ENCODE assay signal across 10 cellular contexts in the genomic region with DNA sequence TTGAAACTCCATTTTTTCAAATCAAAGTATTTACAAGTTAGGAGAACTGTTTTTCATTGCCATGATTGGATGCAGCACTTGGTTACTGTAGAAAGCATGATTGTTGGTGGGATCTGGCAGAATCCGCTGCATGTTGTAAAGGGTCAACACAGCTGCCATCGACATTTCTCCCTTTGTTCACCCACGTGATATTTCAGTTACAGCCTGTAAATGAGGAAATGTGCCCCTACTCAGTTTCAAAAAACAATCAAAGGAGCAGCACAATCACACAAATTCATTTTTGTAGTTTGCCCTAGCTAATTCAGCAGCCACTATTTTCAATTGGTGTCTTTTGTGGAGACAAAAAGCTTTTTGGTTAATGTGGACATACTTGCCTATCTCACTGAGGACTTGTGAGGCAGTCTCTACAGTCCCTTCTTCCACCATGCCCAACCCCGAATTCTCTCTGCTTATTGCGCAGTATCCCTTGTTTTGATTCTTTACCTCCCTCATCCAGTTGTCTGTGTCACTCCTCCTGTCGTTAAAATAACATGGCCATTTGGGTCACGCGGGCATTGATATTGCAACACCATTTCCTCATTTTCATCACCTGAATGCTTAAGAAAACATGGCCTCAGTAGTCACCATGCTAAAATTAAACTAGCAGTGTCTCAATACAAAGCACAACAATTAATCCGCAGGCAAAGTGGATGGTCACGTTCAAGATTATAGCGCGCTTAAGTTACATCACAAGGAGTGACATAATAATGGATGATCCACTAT. TPM values are rescaled to one million over a fixed set of nuclear protein-coding genes. Genes with fewer than 3 reads are reported as not detected.
DNase-seq lines count a peak whose midpoint lies in the region; ATAC-seq and TF ChIP-seq lines count a peak whose summit lies in the region.
"Had no signal": no experiment of that assay in that cellular context is flagged by ENCODE, and none has a peak within 500 bp of the region (broad histone marks: within the 10 kb centered on the region; RNA-seq: fewer than 3 reads in every experiment).

No MANE protein-coding gene starts in this region.

- BruUV-seq in IMR-90 (replicated peaks; lab: Mats Ljungman, UMichigan) = no TSS peak

- H2AFZ ChIP-seq in IMR-90 (replicated peaks; ENCODE audit: low read length, poor library complexity) = peak overlapping the region; percentile 8

- H3K4me1 Mint-ChIP-seq in T-helper 17 cell = peaks cover 25% of the 10 kb centered on the region
- H3K4me1 Mint-ChIP-seq in memory B cell = peaks cover 31% of the 10 kb centered on the region

- peak overlapping the region; percentile 16; the same call in 1 of the 2 replicates for H3K23ac ChIP-seq in IMR-90 (ENCODE audit: low read depth, low read length)

- H3K4me1 ChIP-seq in IMR-90 (ENCODE audit: control insufficient read depth, insufficient read depth, low read length) = peaks cover 22% of the 10 kb centered on the region
- peaks cover 7% of the 10 kb centered on the region for H3K4me1 ChIP-seq in ovary (ENCODE audit: insufficient read depth)

- H3K18ac ChIP-seq in IMR-90 (ENCODE audit: low read depth, low read length) = peak overlapping the region; percentile 68; the same call in 1 of the 2 replicates

- intact Hi-C loops in IMR-90 (cut with micrococcal nuclease) (no loop called here), ovary (cut with DNase I) (no loop called here)

- no peak for TF ChIP-seq POLR2A in IMR-90 (IDR thresholded peaks at IDR 0.05; ENCODE audit: low read depth, low read length)
- TF ChIP-seq POLR2A in ovary (IDR thresholded peaks at IDR 0.05) = no peak

- H3K79me1 ChIP-seq in IMR-90 (ENCODE audit: low read depth in 1 of 2, low read length in 2 of 2) = peaks cover 0 to 10% of the 10 kb centered on the region in 2 experiments; a peak in 1 of 4 replicates

- no peak overlapping the region for H3K9ac ChIP-seq in IMR-90 (ENCODE audit: low read depth, low read length)

- peak overlapping the region; percentile 94; the same call in 1 of the 3 replicates for H2BK15ac ChIP-seq in IMR-90 (ENCODE audit: low read depth, low read length)

- H3K4me3 ChIP-seq in IMR-90 (ENCODE audit: insufficient read depth, low read depth, low read length) (no peak overlapping the region), ovary (no peak overlapping the region)

- in situ Hi-C loops in IMR-90 (cut with MboI; ENCODE audit: low sequenced_read_pairs) = no loop called here

- TF ChIP-seq CTCF in IMR-90 (conservative IDR thresholded peaks at IDR 0.05; ENCODE audit: low read depth, low read length) (no peak), ovary (IDR thresholded peaks at IDR 0.05) (no peak)

- ATAC-seq in IMR-90 (ENCODE audit: low read depth) (no peak), T-helper 17 cell (no peak), memory B cell (ENCODE audit: low read depth) (no peak)
- ATAC-seq in activated CD4-positive, CD25-positive, alpha-beta regulatory T cell treated with anti-CD3 and anti-CD28 coated beads, Interleukin-2, amount 50 U/mL, for 24 hours = no peak
- ATAC-seq: HCT116 had no signal

- H3K9me1 ChIP-seq in IMR-90 (ENCODE audit: insufficient read depth, low read length) = peaks cover 30% of the 10 kb centered on the region

- H3K9me3 ChIP-seq in IMR-90 (ENCODE audit: control insufficient read depth, insufficient read depth, low read length) = no peaks in the 10 kb centered on the region
- no peaks in the 10 kb centered on the region for H3K9me3 ChIP-seq in T-helper 17 cell (ENCODE audit: control insufficient read depth, low read length, poor library complexity, severe bottlenecking)
- H3K9me3 ChIP-seq in ovary = no peaks in the 10 kb centered on the region

- dilution Hi-C loops in IMR-90 (cut with HindIII; ENCODE audit: low sequenced_read_pairs, unreplicated experiment) = no loop called here

- H3K27me3 ChIP-seq in IMR-90 (ENCODE audit: control insufficient read depth, insufficient read depth, low read length) = no peaks in the 10 kb centered on the region
- no peaks in the 10 kb centered on the region for H3K27me3 ChIP-seq in ovary

- DNase-seq in AML-193 (lab: John Stamatoyannopoulos, UW) = peak; percentile 41 to 59
- DNase-seq in IMR-90 = no peak
- no peak for DNase-seq in T-helper 17 cell
- DNase-seq in memory B cell (ENCODE audit: low spot score in 2 of 2) = no peak
- no peak for DNase-seq in NCI-H1436 (lab: John Stamatoyannopoulos, UW)
- no peak for DNase-seq in NCI-H526 treated with DMSO at 0.1 percent for 48 hours (lab: John Stamatoyannopoulos, UW)
- DNase-seq in ovary = no peak
- DNase-seq: NCI-H510A had no signal

- no peak for TF ChIP-seq RAD21 in IMR-90 (IDR thresholded peaks at IDR 0.05; ENCODE audit: low read length)

- H2BK20ac ChIP-seq in IMR-90 (ENCODE audit: low read depth, low read length) = peak overlapping the region; percentile 86

- H3K27ac Mint-ChIP-seq in T-helper 17 cell (no peak overlapping the region), memory B cell (peak overlapping the region; percentile 22)

- H4K8ac ChIP-seq in IMR-90 (ENCODE audit: low read depth in 2 of 2, low read length in 2 of 2) = peak overlapping the region in 1 of 2 experiments; percentile 44; a peak in 2 of 4 replicates

- peaks cover 3% of the 10 kb centered on the region for H3K9me3 Mint-ChIP-seq in memory B cell

- H3K27me3 Mint-ChIP-seq in T-helper 17 cell (no peaks in the 10 kb centered on the region), memory B cell (no peaks in the 10 kb centered on the region)

- H3K56ac ChIP-seq in IMR-90 (ENCODE audit: extremely low read depth, insufficient read depth, low read length) = peak overlapping the region; percentile 25; the same call in 1 of the 2 replicates

- no peaks in the 10 kb centered on the region for H4K20me1 ChIP-seq in IMR-90 (ENCODE audit: insufficient read depth, low read length)

- POLR2A ChIA-PET in IMR-90 (lab: Charles Lee; ENCODE audit: unreplicated experiment) = no interaction called here

- peak overlapping the region; percentile 90 for H2BK120ac ChIP-seq in IMR-90 (ENCODE audit: low read depth, low read length)

- 87% methylated on average over 5 of the region's 12 CpGs; no CpG with 5 or more reads in 1 of the 2 experiments for WGBS in IMR-90 (ENCODE audit: extremely low coverage in 2 of 2, insufficient read length in 1 of 2), 2 experiments
- WGBS in ovary, 3 donors = 69 to 79% (median 71%) methylated on average over 12 of the region's 12 CpGs

- peak overlapping the region; percentile 26; the same call in 1 of the 2 replicates for H4K5ac ChIP-seq in IMR-90 (ENCODE audit: low read depth, low read length)

- H4K91ac ChIP-seq in IMR-90 (ENCODE audit: insufficient read depth, low read depth, low read length) = peak overlapping the region; percentile 54

- no peak for TF ChIP-seq EP300 in ovary (IDR thresholded peaks at IDR 0.05)

- CTCF ChIA-PET in IMR-90 (lab: Yijun Ruan, JAX) = interaction anchor here (0.7 to 1.6 kb wide), 2 partner anchors 44 to 68 kb away, joined by 3 read pairs; no protein-coding TSS in a partner anchor

- peak overlapping the region; percentile 34 for H3K14ac ChIP-seq in IMR-90 (replicated peaks; ENCODE audit: low read depth, low read length)

- peak overlapping the region; percentile 67 for H2BK5ac ChIP-seq in IMR-90 (ENCODE audit: low read depth, low read length, poor library complexity, severe bottlenecking)

- peak overlapping the region; percentile 80 for H2AK5ac ChIP-seq in IMR-90 (ENCODE audit: low read depth, low read length)

- H3K27ac ChIP-seq in IMR-90 (ENCODE audit: insufficient read depth, low read length) (peak overlapping the region; percentile 46; the same call in 1 of the 2 replicates), ovary (no peak overlapping the region)

- H3K4me2 ChIP-seq in IMR-90 (ENCODE audit: low read depth, low read length) = peak overlapping the region; percentile 36; the same call in 1 of the 2 replicates

- peak overlapping the region; percentile 80 for H3K4ac ChIP-seq in IMR-90 (ENCODE audit: low read depth, low read length)

- H3K36me3 ChIP-seq in IMR-90 (ENCODE audit: control insufficient read depth, insufficient read depth, low read length) (no peaks in the 10 kb centered on the region), ovary (no peaks in the 10 kb centered on the region)

- H3K4me3 Mint-ChIP-seq in T-helper 17 cell (peak overlapping the region; percentile 60), memory B cell (peak overlapping the region; percentile 39)

- peak overlapping the region; percentile 1 for H2AK9ac ChIP-seq in IMR-90 (replicated peaks; ENCODE audit: low read depth, low read length, poor library complexity)

- H3K36me3 Mint-ChIP-seq in T-helper 17 cell (ENCODE audit: low read depth) = no peaks in the 10 kb centered on the region
- H3K36me3 Mint-ChIP-seq in memory B cell = no peaks in the 10 kb centered on the region

TF ChIP-seq in IMR-90, 13 proteins besides CTCF, POLR2A, EP300 and RAD21:
- TF ChIP-seq, protein P1, sequence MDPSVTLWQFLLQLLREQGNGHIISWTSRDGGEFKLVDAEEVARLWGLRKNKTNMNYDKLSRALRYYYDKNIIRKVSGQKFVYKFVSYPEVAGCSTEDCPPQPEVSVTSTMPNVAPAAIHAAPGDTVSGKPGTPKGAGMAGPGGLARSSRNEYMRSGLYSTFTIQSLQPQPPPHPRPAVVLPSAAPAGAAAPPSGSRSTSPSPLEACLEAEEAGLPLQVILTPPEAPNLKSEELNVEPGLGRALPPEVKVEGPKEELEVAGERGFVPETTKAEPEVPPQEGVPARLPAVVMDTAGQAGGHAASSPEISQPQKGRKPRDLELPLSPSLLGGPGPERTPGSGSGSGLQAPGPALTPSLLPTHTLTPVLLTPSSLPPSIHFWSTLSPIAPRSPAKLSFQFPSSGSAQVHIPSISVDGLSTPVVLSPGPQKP (IDR thresholded peaks at IDR 0.05; ENCODE audit: borderline replicate concordance, low read depth, low read length) = no peak
- TF ChIP-seq CEBPB (IDR thresholded peaks at IDR 0.05; ENCODE audit: low read depth, low read length) = peak; percentile 66

RNA-seq across cellular contexts. Expression of gene PROC, which starts 6.4 kb away (rescaled TPM):
- 0.28 TPM in 1 of 2 replicates, not detected in the other for total RNA-seq in IMR-90 (2012; rRNA removed)
- polyA plus RNA-seq in IMR-90 (2012; rRNA removed) = 0.07 TPM in 1 of 2 replicates, not detected in the other
- 0.10 TPM in 1 of 2 replicates, not detected in the other for polyA plus RNA-seq in IMR-90 (2012; cell fraction: cytosol; rRNA removed)
- polyA plus RNA-seq in IMR-90 (2012; cell fraction: nucleus; rRNA removed; ENCODE audit: low replicate concordance) = 0.05 and 0.22 TPM in 2 replicates
- not detected for total RNA-seq in T-helper 17 cell
- 1 to 10 TPM in 1 of 7 donors, under 1 TPM in 1, not detected in 5; 0.51 to 1.1 TPM for total RNA-seq in ovary
- not detected for polyA plus RNA-seq in ovary

RNA-seq across cellular contexts. Expression of gene MAP3K2, which starts 24.0 kb away (rescaled TPM):
- total RNA-seq in IMR-90 (2012; rRNA removed) (30.8 and 31.9 TPM in 2 replicates), T-helper 17 cell (100 to 1,000 TPM in 1 of 2 donors, 10 to 100 TPM in 1; 91.0 to 100 TPM), ovary (10 to 100 TPM; 41.6 to 78.4 (median 60.4) TPM)
- polyA plus RNA-seq in IMR-90 (2012; rRNA removed) (6.2 and 6.5 TPM in 2 replicates), ovary (10 to 100 TPM in 1 of 2 donors, 1 to 10 TPM in 1; 7.2 to 11.5 TPM)
- polyA plus RNA-seq in IMR-90 (2012; cell fraction: cytosol; rRNA removed) = 2.0 and 2.1 TPM in 2 replicates
- polyA plus RNA-seq in IMR-90 (2012; cell fraction: nucleus; rRNA removed; ENCODE audit: low replicate concordance) = 3.2 and 7.7 TPM in 2 replicates

Comparison
In these comparisons a context has a peak if more than half of its experiments do, and no peak if none do; other contexts are left out.
1. DNase-seq: peak in AML-193 (2 of 2); none in IMR-90 (single experiment), T-helper 17 cell (0 of 3), memory B cell (0 of 2), NCI-H1436 (single experiment), NCI-H526 treated with DMSO at 0.1 percent for 48 hours (single experiment) and ovary (0 of 5).